In the genomic region with DNA sequence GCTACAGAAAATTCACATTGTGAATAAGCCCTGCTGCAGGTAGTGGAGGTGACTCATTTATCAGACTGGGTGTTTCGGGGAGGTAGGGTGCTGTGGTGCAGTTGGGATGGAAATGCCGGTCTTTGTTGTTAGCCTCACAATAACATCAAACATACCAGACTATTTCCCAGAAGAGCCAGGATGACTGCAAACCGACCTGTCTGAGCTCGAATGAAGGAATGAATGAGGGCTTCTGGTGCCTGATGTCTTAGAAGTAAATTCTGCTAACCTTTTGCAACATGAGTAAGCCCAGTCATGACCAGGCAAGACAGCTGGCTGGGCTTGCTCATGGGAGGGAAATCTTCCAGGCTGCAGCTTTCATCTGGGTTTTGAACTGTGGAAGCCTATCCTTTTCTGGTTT, we compare ENCODE assay signal across 9 cellular contexts. TPM values are rescaled to one million over a fixed set of nuclear protein-coding genes. Genes with fewer than 3 reads are reported as not detected.
DNase-seq lines count a peak whose midpoint lies in the region; TF ChIP-seq lines count a peak whose summit lies in the region.
"Had no signal": no experiment of that assay in that cellular context is flagged by ENCODE, and none has a peak within 500 bp of the region (broad histone marks: within the 10 kb centered on the region; RNA-seq: fewer than 3 reads in every experiment).

No MANE protein-coding gene starts in this region.

- no peaks in the 10 kb centered on the region for H3K27me3 Mint-ChIP-seq in CD4-positive, alpha-beta memory T cell
- no peaks in the 10 kb centered on the region for H3K27me3 Mint-ChIP-seq in dendritic cell treated with granulocyte-macrophage colony-stimulating factor and Interleukin-4, amounts not matched to agents 40 ng/mL and 50 ng/mL, for 4 days
- no peaks in the 10 kb centered on the region for H3K27me3 Mint-ChIP-seq in neural crest cell (ENCODE audit: low read depth)

- H3K36me3 Mint-ChIP-seq in CD4-positive, alpha-beta memory T cell: peaks cover 10 to 16% of the 10 kb centered on the region in 2 donors
- H3K36me3 Mint-ChIP-seq in dendritic cell treated with granulocyte-macrophage colony-stimulating factor and Interleukin-4, amounts not matched to agents 40 ng/mL and 50 ng/mL, for 4 days (ENCODE audit: low read depth): peaks cover 35% of the 10 kb centered on the region
- H3K36me3 Mint-ChIP-seq in neural crest cell (ENCODE audit: low read depth): no peaks in the 10 kb centered on the region

- peaks cover 0 to 2% (median 0%) of the 10 kb centered on the region in 8 donors for H3K9me3 Mint-ChIP-seq in CD4-positive, alpha-beta memory T cell
- no peaks in the 10 kb centered on the region for H3K9me3 Mint-ChIP-seq in dendritic cell treated with granulocyte-macrophage colony-stimulating factor and Interleukin-4, amounts not matched to agents 40 ng/mL and 50 ng/mL, for 4 days
- H3K9me3 Mint-ChIP-seq in neural crest cell: no peaks in the 10 kb centered on the region

- DNase-seq in CD4-positive, alpha-beta memory T cell: no peak
- DNase-seq in neural crest cell (ENCODE audit: low read depth, low spot score) (no peak), mucosa of gallbladder (ENCODE audit: low spot score) (no peak), NCI-H524 treated with DMSO at 0.1 percent for 48 hours (lab: John Stamatoyannopoulos, UW) (no peak), BE2C (no peak), GOT3 (lab: John Stamatoyannopoulos, UW) (no peak)

- no peak for TF ChIP-seq CTCF in neural crest cell (conservative IDR thresholded peaks at IDR 0.05)
- TF ChIP-seq CTCF in BE2C (IDR thresholded peaks at IDR 0.05; ENCODE audit: low read depth, low read length): no peak

- CTCF ChIA-PET in CD4-positive, alpha-beta memory T cell (lab: Charles Lee; ENCODE audit: partially characterized antibody): interaction anchor here (1.5 to 10.5 kb wide), 3 partner anchors 20 to 27 kb away, joined by 3 to 115 read pairs (median 20); a partner anchor contains a TSS

- peak overlapping the region; percentile 48 for H3K9ac ChIP-seq in HUES6 (ENCODE audit: low read length)

- intact Hi-C loops in CD4-positive, alpha-beta memory T cell (cut with micrococcal nuclease): no loop called here
- intact Hi-C loops in dendritic cell treated with granulocyte-macrophage colony-stimulating factor and Interleukin-4, amounts not matched to agents 40 ng/mL and 50 ng/mL, for 4 days (cut with micrococcal nuclease): no loop called here

- peaks cover 14 to 27% (median 21%) of the 10 kb centered on the region in 4 donors for H3K4me1 Mint-ChIP-seq in CD4-positive, alpha-beta memory T cell
- peaks cover 37% of the 10 kb centered on the region for H3K4me1 Mint-ChIP-seq in dendritic cell treated with granulocyte-macrophage colony-stimulating factor and Interleukin-4, amounts not matched to agents 40 ng/mL and 50 ng/mL, for 4 days (ENCODE audit: low read depth)
- peaks cover 21% of the 10 kb centered on the region for H3K4me1 Mint-ChIP-seq in neural crest cell

- H3K4me1 ChIP-seq in CD4-positive, alpha-beta memory T cell (ENCODE audit: insufficient read depth, low read length): peaks cover 27% of the 10 kb centered on the region
- H3K4me1 ChIP-seq in HUES6 (ENCODE audit: control insufficient read depth, insufficient read depth, low read length) (peaks cover 34% of the 10 kb centered on the region), BE2C (no peaks in the 10 kb centered on the region)

- H3K4me3 Mint-ChIP-seq in CD4-positive, alpha-beta memory T cell: peak overlapping the region in 3 of 8 donors; percentile 8 to 77 (median 36)
- H3K4me3 Mint-ChIP-seq in dendritic cell treated with granulocyte-macrophage colony-stimulating factor and Interleukin-4, amounts not matched to agents 40 ng/mL and 50 ng/mL, for 4 days: no peak overlapping the region
- H3K4me3 Mint-ChIP-seq in neural crest cell: peak overlapping the region; percentile 84

- no peaks in the 10 kb centered on the region for H3K9me3 ChIP-seq in CD4-positive, alpha-beta memory T cell (ENCODE audit: control insufficient read depth in 1 of 2, low read length in 2 of 2)
- no peaks in the 10 kb centered on the region for H3K9me3 ChIP-seq in HUES6 (ENCODE audit: control insufficient read depth, insufficient read depth, low read depth, low read length)
- H3K9me3 ChIP-seq in BE2C: no peaks in the 10 kb centered on the region

- H3K27ac ChIP-seq in CD4-positive, alpha-beta memory T cell (ENCODE audit: low read depth, low read length): no peak overlapping the region
- no peak overlapping the region for H3K27ac ChIP-seq in HUES6 (ENCODE audit: low read depth, low read length)

- no peaks in the 10 kb centered on the region for H3K27me3 ChIP-seq in CD4-positive, alpha-beta memory T cell (ENCODE audit: insufficient read depth, low read length)
- no peaks in the 10 kb centered on the region for H3K27me3 ChIP-seq in HUES6 (ENCODE audit: control insufficient read depth, insufficient read depth, low read length)
- no peaks in the 10 kb centered on the region for H3K27me3 ChIP-seq in BE2C

- peak overlapping the region; percentile 54 to 96 (median 64) for H3K27ac Mint-ChIP-seq in CD4-positive, alpha-beta memory T cell
- H3K27ac Mint-ChIP-seq in dendritic cell treated with granulocyte-macrophage colony-stimulating factor and Interleukin-4, amounts not matched to agents 40 ng/mL and 50 ng/mL, for 4 days: peak overlapping the region; percentile 99
- H3K27ac Mint-ChIP-seq in neural crest cell (ENCODE audit: unreplicated experiment): no peak overlapping the region

- peaks cover 4% of the 10 kb centered on the region for H3K36me3 ChIP-seq in CD4-positive, alpha-beta memory T cell (ENCODE audit: insufficient read depth, low read length)
- H3K36me3 ChIP-seq in HUES6 (ENCODE audit: control insufficient read depth, insufficient read depth, low read length): peaks cover 20% of the 10 kb centered on the region
- H3K36me3 ChIP-seq in BE2C: peaks cover 26% of the 10 kb centered on the region

- POLR2A ChIA-PET in CD4-positive, alpha-beta memory T cell (lab: Charles Lee; ENCODE audit: partially characterized antibody): interaction anchor here (14.2 kb wide), 1 partner anchor 21 kb away, joined by 284 read pairs; a partner anchor contains a TSS

- no peak overlapping the region for H3K4me3 ChIP-seq in CD4-positive, alpha-beta memory T cell (ENCODE audit: low read length in 2 of 2)
- H3K4me3 ChIP-seq in HUES6 (ENCODE audit: low read depth, low read length) (no peak overlapping the region), BE2C (ENCODE audit: low read depth, low read length) (no peak overlapping the region)
- H3K4me3 ChIP-seq: GM12878 had no signal

RNA-seq across cellular contexts. Expression of a gene that starts 2.4 kb away (rescaled TPM):
- total RNA-seq in CD4-positive, alpha-beta memory T cell: 10 to 100 TPM; 76.9 to 79.0 TPM
- polyA plus RNA-seq in CD4-positive, alpha-beta memory T cell: 100 to 1,000 TPM; 149 to 192 TPM
- total RNA-seq in neural crest cell (197 and 202 TPM in 2 replicates), mucosa of gallbladder (152 TPM)
- 327 TPM for polyA plus RNA-seq in BE2C (2012; ENCODE audit: insufficient read depth, insufficient read length, low read depth)

RNA-seq across cellular contexts. Expression of a gene that starts 27.6 kb away (rescaled TPM):
- 10 to 100 TPM; 12.7 to 15.4 TPM for total RNA-seq in CD4-positive, alpha-beta memory T cell
- 10 to 100 TPM; 22.3 TPM for polyA plus RNA-seq in CD4-positive, alpha-beta memory T cell
- total RNA-seq in neural crest cell: 4.7 and 6.3 TPM in 2 replicates
- total RNA-seq in mucosa of gallbladder: 20.0 TPM
- 14.0 TPM for polyA plus RNA-seq in BE2C (2012; ENCODE audit: insufficient read depth, insufficient read length, low read depth)
